In the genomic region with DNA sequence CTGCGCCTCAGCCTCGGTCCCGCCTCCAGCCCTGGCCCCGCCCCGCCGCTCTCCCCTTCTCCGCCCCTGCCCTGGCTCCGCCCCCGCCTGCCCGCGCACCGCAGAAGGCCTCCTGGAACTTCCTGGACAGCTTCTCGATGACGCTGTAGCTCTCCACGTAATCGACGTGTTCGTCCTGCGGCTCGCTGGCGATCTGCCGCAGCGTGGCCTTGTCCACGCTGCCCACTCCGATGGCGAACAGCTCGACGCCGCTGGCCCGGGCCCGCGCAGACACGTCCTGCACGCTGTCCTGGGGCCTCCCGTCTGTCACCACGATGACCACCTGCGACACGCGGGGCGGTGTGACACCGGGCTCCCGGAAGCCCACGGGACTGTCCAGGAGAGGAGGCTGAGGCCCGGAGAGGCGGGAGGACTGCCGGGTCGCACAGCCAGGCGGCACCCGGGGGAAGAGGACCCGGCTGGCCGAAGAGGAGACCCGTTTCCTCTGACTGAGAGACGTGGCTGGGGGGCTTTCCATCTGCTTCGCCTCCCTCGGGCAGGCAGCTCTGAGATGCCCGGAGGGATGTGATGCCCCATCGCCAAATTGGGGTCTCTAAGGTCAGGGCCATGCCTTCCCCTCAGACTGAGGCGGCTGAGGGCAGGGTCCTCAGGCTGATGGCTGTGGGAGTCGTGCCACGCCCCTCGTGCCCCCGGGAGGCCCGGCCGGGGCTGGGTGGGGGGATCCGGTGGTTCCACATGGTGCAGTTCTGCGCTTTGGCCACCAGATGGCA, we compare ENCODE assay signal across 8 cellular contexts.
DNase-seq lines count a peak whose midpoint lies in the region; ATAC-seq lines count a peak whose summit lies in the region.

No MANE protein-coding gene starts in this region.

- DNase-seq in NCI-H187 (lab: John Stamatoyannopoulos, UW) = peak; percentile 74 to 97
- no peak for DNase-seq in NCI-H187 treated with DMSO at 0.1 percent for 48 hours (lab: John Stamatoyannopoulos, UW)
- DNase-seq in NCI-H2107 treated with DMSO at 0.1 percent for 48 hours (lab: John Stamatoyannopoulos, UW; ENCODE audit: unreplicated experiment) = peak; percentile 98
- peak; percentile 76 for DNase-seq in activated CD4-positive, CD25-positive, alpha-beta regulatory T cell treated with anti-CD3 and anti-CD28 coated beads, Interleukin-2, amount 50 U/mL, for 16 hours (ENCODE audit: low read depth, low spot score)
- peak; percentile 96 for DNase-seq in central memory CD4-positive, alpha-beta T cell
- DNase-seq in kidney glomerular epithelial cell (lab: John Stamatoyannopoulos, UW) = peak; percentile 93
- peak; percentile 69 to 85 for DNase-seq in stimulated activated CD4-positive, alpha-beta T cell treated with anti-CD3 and anti-CD28 coated beads, Interleukin-15, amount 100 ng/mL, for 48 hours (ENCODE audit: low read depth in 2 of 2)

- peak; percentile 62 for ATAC-seq in HG02970 (IDR thresholded peaks at IDR 0.05; ENCODE audit: low FRiP score, unreplicated experiment)
